In the genomic region with DNA sequence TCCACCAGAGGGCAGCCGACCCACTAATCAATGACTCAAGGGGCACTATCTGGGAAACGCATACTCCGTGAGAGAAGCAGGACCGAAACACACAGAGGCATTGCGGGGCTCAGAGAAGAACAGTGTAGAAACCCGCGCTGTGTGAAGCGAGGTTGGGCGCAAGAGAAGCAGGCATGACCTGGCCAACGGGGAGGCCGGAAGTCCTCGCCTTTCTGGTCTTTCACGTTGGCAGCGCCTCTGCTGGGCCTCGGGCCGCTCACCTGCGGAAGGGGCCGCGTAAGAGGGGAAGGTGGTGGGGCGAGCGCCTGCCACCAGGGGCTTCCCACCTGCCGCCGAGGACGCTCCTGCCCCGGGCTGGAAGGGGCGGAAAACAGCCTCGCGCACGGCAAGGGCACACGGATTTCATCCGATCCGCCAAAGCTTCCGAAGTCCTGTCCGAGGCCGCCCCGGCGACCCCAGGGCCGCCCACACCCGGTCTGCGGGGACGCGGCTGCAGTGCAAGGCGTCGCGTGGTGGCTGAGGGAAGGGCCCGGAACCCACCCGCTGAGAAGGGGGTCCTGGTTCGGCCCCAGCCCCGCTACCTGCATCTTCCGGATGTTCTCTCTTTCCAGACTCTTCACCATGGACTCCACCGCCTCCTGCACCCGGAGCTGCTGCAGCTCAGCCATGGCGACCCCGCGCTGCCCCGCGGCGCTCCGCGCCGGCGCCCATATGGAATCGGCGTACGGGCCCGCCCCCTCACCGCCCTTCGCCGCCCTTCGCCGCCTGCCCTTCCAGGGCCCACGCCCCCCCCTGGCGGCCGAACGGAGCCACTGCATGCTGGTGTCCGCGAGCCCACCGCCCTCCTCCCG, we compare ENCODE assay signal across 8 cellular contexts. TPM values are rescaled to one million over a fixed set of nuclear protein-coding genes. Genes with fewer than 3 reads are reported as not detected.
DNase-seq lines count a peak whose midpoint lies in the region; ATAC-seq and TF ChIP-seq lines count a peak whose summit lies in the region.

A gene (minus strand): TSS at position 724 of the 851 bp plus-strand sequence. CDS start 56 bp downstream, at position 668.

- H3K9ac ChIP-seq in DND-41 (ENCODE audit: low read depth, low read length) = peak within 1 kb of the TSS; percentile 97

- peaks cover 30% of the 10 kb centered on the region for H3K4me1 Mint-ChIP-seq in neural crest cell

- intact Hi-C loops in stomach (cut with DNase I; ENCODE audit: low total_unique reads) = no loop called here

- peaks cover 15% of the 10 kb centered on the region for H3K36me3 Mint-ChIP-seq in neural crest cell (ENCODE audit: low read depth)

- H3K36me3 ChIP-seq in DND-41 (ENCODE audit: insufficient read depth, low read length) (peaks cover 43% of the 10 kb centered on the region), KOPT-K1 (ENCODE audit: insufficient read depth, low read length) (peaks cover 40% of the 10 kb centered on the region), RWPE2 (ENCODE audit: low read depth) (peaks cover 27% of the 10 kb centered on the region), stomach (peaks cover 4 to 41% (median 39%) of the 10 kb centered on the region in 4 donors)

- peak within 1 kb of the TSS; percentile 99 for H2AFZ ChIP-seq in DND-41 (ENCODE audit: low read depth, low read length)

- H3K9me3 ChIP-seq in DND-41 (ENCODE audit: insufficient read depth, low read length, severe bottlenecking) = no peaks in the 10 kb centered on the region
- H3K9me3 ChIP-seq in KOPT-K1 (ENCODE audit: insufficient read depth, low read length, poor library complexity, severe bottlenecking) = no peaks in the 10 kb centered on the region
- H3K9me3 ChIP-seq in RWPE2 (ENCODE audit: severe bottlenecking) = no peaks in the 10 kb centered on the region
- H3K9me3 ChIP-seq in stomach = no peaks in the 10 kb centered on the region

- peak; percentile 91 for TF ChIP-seq CTCF in DND-41 (IDR thresholded peaks at IDR 0.05; ENCODE audit: borderline replicate concordance, extremely low read depth, low read length, poor library complexity, severe bottlenecking)
- peak; percentile 91 for TF ChIP-seq CTCF in RWPE2 (IDR thresholded peaks at IDR 0.05; ENCODE audit: poor library complexity, severe bottlenecking)
- peak; percentile 88 for TF ChIP-seq CTCF in fibroblast of villous mesenchyme (IDR thresholded peaks at IDR 0.05; ENCODE audit: insufficient read depth, low read depth, low read length)
- peak; percentile 86 for TF ChIP-seq CTCF in neural crest cell (conservative IDR thresholded peaks at IDR 0.05)
- peak in 5 of 7 experiments; percentile 84 to 99 (median 98) for TF ChIP-seq CTCF in stomach (IDR thresholded peaks at IDR 0.05)

- no peaks in the 10 kb centered on the region for H4K20me1 ChIP-seq in DND-41 (ENCODE audit: insufficient read depth, low read length)

- whole genome bisulfite sequencing in stomach, 5 donors = 0 to 1% (median 0%) methylated on average over 26 to 79 of the region's 79 CpGs

- no peak for TF ChIP-seq EP300 in stomach (IDR thresholded peaks at IDR 0.05)

- no peak for TF ChIP-seq POLR2A in stomach (IDR thresholded peaks at IDR 0.05)

- H3K4me1 ChIP-seq in DND-41 (ENCODE audit: insufficient read depth, low read length) (peaks cover 25% of the 10 kb centered on the region), RWPE2 (ENCODE audit: insufficient read depth, poor library complexity, severe bottlenecking) (peaks cover 2% of the 10 kb centered on the region), stomach (peaks cover 6 to 26% (median 21%) of the 10 kb centered on the region in 4 donors)

- H3K27me3 Mint-ChIP-seq in neural crest cell (ENCODE audit: low read depth) = no peaks in the 10 kb centered on the region

- H3K27ac Mint-ChIP-seq in neural crest cell (ENCODE audit: unreplicated experiment) = peak within 1 kb of the TSS; percentile 94

- DNase-seq in DND-41 (peak; percentile 89), RWPE2 (ENCODE audit: low spot score) (peak; percentile 79), fibroblast of villous mesenchyme (ENCODE audit: low read depth) (peak; percentile 77), neural crest cell (ENCODE audit: low read depth, low spot score) (peak; percentile 96), stomach (peak; percentile 90)
- peak; percentile 80 for DNase-seq in activated effector memory CD4-positive, alpha-beta T cell treated with Interleukin-2 at 50 U/mL for 16 hours

- H3K9me3 Mint-ChIP-seq in neural crest cell = peaks cover 3% of the 10 kb centered on the region

- ATAC-seq in DND-41 (ENCODE audit: insufficient read depth, low read depth) = peak; percentile 90
- peak; percentile 73 for ATAC-seq in GM21717 (IDR thresholded peaks at IDR 0.05; ENCODE audit: unreplicated experiment)
- peak; percentile 75 for ATAC-seq in RWPE2 (ENCODE audit: low read depth)

- peak within 1 kb of the TSS; percentile 92 for H3K4me3 Mint-ChIP-seq in neural crest cell

- H3K4me3 ChIP-seq in DND-41 (ENCODE audit: low read depth in 1 of 2, low read length in 2 of 2) (peak within 1 kb of the TSS; percentile 69 to 95), RWPE2 (ENCODE audit: severe bottlenecking) (peak within 1 kb of the TSS; percentile 63), fibroblast of villous mesenchyme (ENCODE audit: low read depth, low read length) (peak within 1 kb of the TSS; percentile 90), stomach (peak within 1 kb of the TSS; percentile 72 to 93 (median 86))

- peak within 1 kb of the TSS; percentile 96 for H3K4me2 ChIP-seq in DND-41 (ENCODE audit: insufficient read depth, low read length)

- H3K79me2 ChIP-seq in DND-41 (ENCODE audit: insufficient read depth, low read length) = peaks cover 14% of the 10 kb centered on the region

- H3K27ac ChIP-seq in DND-41 (ENCODE audit: low read length) (peak within 1 kb of the TSS; percentile 88), KOPT-K1 (ENCODE audit: low read depth, low read length, poor library complexity, severe bottlenecking) (peak within 1 kb of the TSS; percentile 79), RWPE2 (ENCODE audit: poor library complexity, severe bottlenecking) (peak within 1 kb of the TSS; percentile 70), stomach (peak within 1 kb of the TSS; percentile 84 to 91 (median 89))

- H3K27me3 ChIP-seq in DND-41 (ENCODE audit: insufficient read depth, low read length, poor library complexity) = no peaks in the 10 kb centered on the region
- no peaks in the 10 kb centered on the region for H3K27me3 ChIP-seq in RWPE2 (ENCODE audit: insufficient read depth, poor library complexity, severe bottlenecking)
- no peaks in the 10 kb centered on the region for H3K27me3 ChIP-seq in stomach

RNA-seq across cellular contexts. Expression of the gene that starts here (rescaled TPM):
- 29.3 and 32.8 TPM in 2 replicates for total RNA-seq in fibroblast of villous mesenchyme
- 76.9 and 79.1 TPM in 2 replicates for total RNA-seq in neural crest cell
- 10 to 100 TPM in 3 of 5 donors, 1 to 10 TPM in 2; 5.3 to 37.1 (median 35.8) TPM for total RNA-seq in stomach
- polyA plus RNA-seq in stomach = 10 to 100 TPM; 33.7 to 49.8 (median 39.8) TPM

Comparison
In these comparisons a context has a peak if more than half of its experiments do, and no peak if none do; other contexts are left out.
1. Peak in every context shown above with its lines: DNase-seq, ATAC-seq, H3K4me3 ChIP-seq and H3K27ac ChIP-seq.